10 cellular contexts compared by ENCODE assay signal in the genomic region with DNA sequence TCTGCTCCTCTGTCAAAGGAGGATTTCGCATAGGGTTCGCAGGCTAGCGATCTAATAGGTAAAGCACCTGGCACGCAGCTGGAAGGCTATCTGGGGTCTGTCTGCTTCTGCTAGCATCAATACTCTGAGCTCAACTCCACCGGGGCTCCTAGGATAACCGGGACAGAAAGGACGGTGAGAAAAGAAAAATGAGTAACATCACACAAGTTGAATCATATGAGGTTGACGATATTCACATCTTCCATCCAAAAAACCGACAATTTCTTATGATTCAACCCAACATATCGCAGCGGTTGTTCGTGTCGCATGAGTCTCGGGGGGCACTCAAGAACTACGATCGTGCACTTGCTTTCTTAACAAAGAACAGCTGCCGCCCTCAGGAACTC. TPM values are rescaled to one million over a fixed set of nuclear protein-coding genes. Genes with fewer than 3 reads are reported as not detected.
DNase-seq lines count a peak whose midpoint lies in the region; ATAC-seq and TF ChIP-seq lines count a peak whose summit lies in the region.
"Had no signal": no experiment of that assay in that cellular context is flagged by ENCODE, and none has a peak within 500 bp of the region (broad histone marks: within the 10 kb centered on the region; RNA-seq: fewer than 3 reads in every experiment).

No MANE protein-coding gene starts in this region.

- no peak for TF ChIP-seq POLR2A in prostate gland (IDR thresholded peaks at IDR 0.05)

- intact Hi-C loops in right cardiac atrium (cut with DNase I), result loop anchor here in 1 of 4 donors (10.0 kb wide), 1 partner anchor 83 kb away; no protein-coding TSS in a partner anchor
- intact Hi-C loops in prostate gland (cut with DNase I), result loop anchor here (5.0 kb wide), 1 partner anchor 50 kb away; no protein-coding TSS in a partner anchor

- H3K27ac Mint-ChIP-seq in CD8-positive, alpha-beta memory T cell, result no peak overlapping the region

- H3K36me3 ChIP-seq in CD8-positive, alpha-beta memory T cell (ENCODE audit: insufficient read depth, low read length), result no peaks in the 10 kb centered on the region
- no peaks in the 10 kb centered on the region for H3K36me3 ChIP-seq in SJCRH30
- H3K36me3 ChIP-seq in prostate gland, result no peaks in the 10 kb centered on the region

- H3K36me3 Mint-ChIP-seq in CD8-positive, alpha-beta memory T cell, result no peaks in the 10 kb centered on the region

- WGBS in right cardiac atrium, result 19% methylated on average over 17 of the region's 17 CpGs
- 23% methylated on average over 17 of the region's 17 CpGs for WGBS in prostate gland

- no peak overlapping the region for H3K27ac ChIP-seq in CD8-positive, alpha-beta memory T cell (ENCODE audit: low read depth, low read length)
- peak overlapping the region; percentile 50 for H3K27ac ChIP-seq in SJCRH30
- H3K27ac ChIP-seq in right cardiac atrium (ENCODE audit: low read length), result no peak overlapping the region
- H3K27ac ChIP-seq in prostate gland, result no peak overlapping the region

- H3K27me3 ChIP-seq in CD8-positive, alpha-beta memory T cell (ENCODE audit: insufficient read depth, low read length, poor library complexity, severe bottlenecking), result peaks cover 18% of the 10 kb centered on the region
- H3K27me3 ChIP-seq in SJCRH30, result no peaks in the 10 kb centered on the region
- no peaks in the 10 kb centered on the region for H3K27me3 ChIP-seq in right cardiac atrium (ENCODE audit: control insufficient read depth, insufficient read depth)
- H3K27me3 ChIP-seq in prostate gland (replicated peaks; ENCODE audit: insufficient read depth), result peaks cover 10% of the 10 kb centered on the region

- ATAC-seq in right cardiac atrium (no peak), HG02623 (IDR thresholded peaks at IDR 0.05; ENCODE audit: unreplicated experiment) (no peak)
- ATAC-seq: HCT116 had no signal

- H3K4me3 Mint-ChIP-seq in CD8-positive, alpha-beta memory T cell, result peak overlapping the region in 6 of 7 donors; percentile 45 to 74 (median 65)

- DNase-seq in CD8-positive, alpha-beta memory T cell, result no peak
- no peak for DNase-seq in SJCRH30
- DNase-seq in right cardiac atrium, result no peak
- DNase-seq in prostate gland (ENCODE audit: low spot score), result no peak
- no peak for DNase-seq in UCSD-AML1 (lab: John Stamatoyannopoulos, UW; ENCODE audit: unreplicated experiment)
- DNase-seq in NCI-H2081 treated with DMSO at 0.1 percent for 48 hours (lab: John Stamatoyannopoulos, UW), result no peak
- DNase-seq in C1 segment of cervical spinal cord (lab: John Stamatoyannopoulos, UW), result no peak
- DNase-seq: NCI-H187 treated with DMSO at 0.1 percent for 48 hours had no signal

- POLR2A ChIA-PET in CD8-positive, alpha-beta memory T cell (lab: Charles Lee), result no interaction called here

- H3K9me3 Mint-ChIP-seq in CD8-positive, alpha-beta memory T cell, result no peaks in the 10 kb centered on the region

- no peaks in the 10 kb centered on the region for H3K9me3 ChIP-seq in CD8-positive, alpha-beta memory T cell (ENCODE audit: low read length)
- H3K9me3 ChIP-seq in SJCRH30 (replicated peaks) (no peaks in the 10 kb centered on the region), right cardiac atrium (ENCODE audit: control insufficient read depth, low read length) (no peaks in the 10 kb centered on the region), prostate gland (no peaks in the 10 kb centered on the region)

- H3K4me1 Mint-ChIP-seq in CD8-positive, alpha-beta memory T cell, result peaks cover 17 to 24% (median 24%) of the 10 kb centered on the region in 3 donors

- H3K4me1 ChIP-seq in CD8-positive, alpha-beta memory T cell (ENCODE audit: insufficient read depth, low read length), result peaks cover 7% of the 10 kb centered on the region
- H3K4me1 ChIP-seq in SJCRH30, result peaks cover 29% of the 10 kb centered on the region
- H3K4me1 ChIP-seq in right cardiac atrium (ENCODE audit: control insufficient read depth, insufficient read depth, low read length), result peaks cover 8% of the 10 kb centered on the region
- H3K4me1 ChIP-seq in prostate gland (replicated peaks), result peaks cover 11% of the 10 kb centered on the region

- CTCF ChIA-PET in CD8-positive, alpha-beta memory T cell (lab: Charles Lee), result interaction anchor here (1.1 to 1.4 kb wide), 2 partner anchors 11 to 121 kb away, joined by 3 read pairs; no protein-coding TSS in a partner anchor

- no peak for TF ChIP-seq CTCF in prostate gland (IDR thresholded peaks at IDR 0.05)

- no peak overlapping the region for H3K4me3 ChIP-seq in CD8-positive, alpha-beta memory T cell (ENCODE audit: low read length)
- H3K4me3 ChIP-seq in SJCRH30 (peak overlapping the region; percentile 61), right cardiac atrium (ENCODE audit: low read length) (peak overlapping the region; percentile 79), prostate gland (peak overlapping the region; percentile 26)

- H3K27me3 Mint-ChIP-seq in CD8-positive, alpha-beta memory T cell, result peaks cover 48 to 79% of the 10 kb centered on the region in 2 donors

RNA-seq across cellular contexts. Expression of a gene that starts 1.8 kb away (rescaled TPM):
- under 1 TPM in 1 of 2 experiments, not detected in 1; 0.72 TPM for total RNA-seq in CD8-positive, alpha-beta memory T cell
- polyA plus RNA-seq in CD8-positive, alpha-beta memory T cell, result not detected
- total RNA-seq in SJCRH30 (2014; rRNA removed; shearing (Covaris generic)), result 23.0 and 23.4 TPM in 2 replicates
- total RNA-seq in right cardiac atrium (10 to 100 TPM in 1 of 4 donors, 1 to 10 TPM in 3; 5.4 to 12.3 (median 7.3) TPM), prostate gland (1 to 10 TPM; 5.7 to 9.7 TPM)
- 3.2 TPM for polyA plus RNA-seq in right cardiac atrium
